Comparison of ENCODE assay signal across 1 cellular context in genomic region chr15:58465070-58465469, GRCh38.
TF ChIP-seq lines count a peak whose summit lies in the region.

No MANE protein-coding gene starts in this region.

TF ChIP-seq in IMR-90, 13 proteins besides CTCF, POLR2A, EP300 and RAD21:
- TF ChIP-seq, protein P1, sequence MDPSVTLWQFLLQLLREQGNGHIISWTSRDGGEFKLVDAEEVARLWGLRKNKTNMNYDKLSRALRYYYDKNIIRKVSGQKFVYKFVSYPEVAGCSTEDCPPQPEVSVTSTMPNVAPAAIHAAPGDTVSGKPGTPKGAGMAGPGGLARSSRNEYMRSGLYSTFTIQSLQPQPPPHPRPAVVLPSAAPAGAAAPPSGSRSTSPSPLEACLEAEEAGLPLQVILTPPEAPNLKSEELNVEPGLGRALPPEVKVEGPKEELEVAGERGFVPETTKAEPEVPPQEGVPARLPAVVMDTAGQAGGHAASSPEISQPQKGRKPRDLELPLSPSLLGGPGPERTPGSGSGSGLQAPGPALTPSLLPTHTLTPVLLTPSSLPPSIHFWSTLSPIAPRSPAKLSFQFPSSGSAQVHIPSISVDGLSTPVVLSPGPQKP (IDR thresholded peaks at IDR 0.05; ENCODE audit: borderline replicate concordance, low read depth, low read length): no peak
- TF ChIP-seq USF2 (IDR thresholded peaks at IDR 0.05; ENCODE audit: low read depth, low read length): no peak
- TF ChIP-seq NFE2L2 (IDR thresholded peaks at IDR 0.05; ENCODE audit: low read depth, low read length): no peak
- TF ChIP-seq RFX5 (IDR thresholded peaks at IDR 0.05; ENCODE audit: low read depth, low read length): no peak
- TF ChIP-seq CEBPB (IDR thresholded peaks at IDR 0.05; ENCODE audit: low read depth, low read length): no peak
- no peak for TF ChIP-seq MXI1 (IDR thresholded peaks at IDR 0.05; ENCODE audit: borderline replicate concordance, low read depth, low read length)
- no peak for TF ChIP-seq SMC3 (IDR thresholded peaks at IDR 0.05; ENCODE audit: low read depth, low read length)
- TF ChIP-seq MAFK (IDR thresholded peaks at IDR 0.05; ENCODE audit: low read depth, low read length): no peak
- TF ChIP-seq FOS (IDR thresholded peaks at IDR 0.05; ENCODE audit: low read depth, low read length): no peak
- TF ChIP-seq MAZ (IDR thresholded peaks at IDR 0.05; ENCODE audit: borderline replicate concordance, low read depth, low read length): no peak
- TF ChIP-seq BHLHE40 (IDR thresholded peaks at IDR 0.05; ENCODE audit: low read depth, low read length): no peak
- TF ChIP-seq CHD1 (IDR thresholded peaks at IDR 0.05; ENCODE audit: low read depth, low read length): no peak
- no peak for TF ChIP-seq RCOR1 (IDR thresholded peaks at IDR 0.05; ENCODE audit: insufficient replicate concordance, low read length)
